15 cellular contexts compared by ENCODE assay signal in genomic region chr1:77095231-77095630, GRCh38.
"Had no signal": no experiment of that assay in that cellular context is flagged by ENCODE, and none has a peak within 500 bp of the region (broad histone marks: within the 10 kb centered on the region; RNA-seq: fewer than 3 reads in every experiment).

No MANE protein-coding gene starts in this region.

- DNase-seq: activated CD4-positive, alpha-beta T cell treated with anti-CD3 and anti-CD28 coated beads for 1 hour; activated CD4-positive, alpha-beta T cell treated with anti-CD3 and anti-CD28 coated beads, Interleukin-2, amount 50 U/mL, for 4 hours; activated naive CD4-positive, alpha-beta T cell treated with anti-CD3 and anti-CD28 coated beads for 36 hours; activated naive CD8-positive, alpha-beta T cell treated with anti-CD3 and anti-CD28 coated beads, Interleukin-2, amount 50 U/mL, for 24 hours; aorta; dermis blood vessel endothelial cell; effector memory CD8-positive, alpha-beta T cell; foreskin keratinocyte; kidney glomerular epithelial cell; ovary; spleen; trophoblast cell had no signal

- ATAC-seq: activated naive CD8-positive, alpha-beta T cell treated with anti-CD3 and anti-CD28 coated beads, Interleukin-2, amount 50 U/mL, for 24 hours; activated T-helper 17 cell treated with anti-CD3 and anti-CD28 coated beads, Interleukin-2, amount 50 U/mL, for 72 hours; effector memory CD8-positive, alpha-beta T cell; foreskin keratinocyte; sciatic nerve had no signal

- H3K4me1 ChIP-seq: foreskin keratinocyte, spleen, suprapubic skin had no signal

- H3K36me3 ChIP-seq: ovary, suprapubic skin had no signal

- H3K9me3 ChIP-seq: ovary, suprapubic skin had no signal

- H3K27ac ChIP-seq: foreskin keratinocyte, ovary, spleen, suprapubic skin had no signal

- H3K4me3 ChIP-seq: ovary, spleen, suprapubic skin had no signal

- H3K27me3 ChIP-seq: foreskin keratinocyte, ovary, spleen, suprapubic skin had no signal
